ENCODE assay signal across 13 cellular contexts in genomic region chr5:135491552-135492318, GRCh38. TPM values are rescaled to one million over a fixed set of nuclear protein-coding genes. Genes with fewer than 3 reads are reported as not detected.
DNase-seq lines count a peak whose midpoint lies in the region; ATAC-seq, FAIRE-seq and TF ChIP-seq lines count a peak whose summit lies in the region.
"Had no signal": no experiment of that assay in that cellular context is flagged by ENCODE, and none has a peak within 500 bp of the region (broad histone marks: within the 10 kb centered on the region; RNA-seq: fewer than 3 reads in every experiment).

No MANE protein-coding gene starts in this region.

- H4K20me1 ChIP-seq in K562 (replicated peaks; ENCODE audit: control insufficient read depth, insufficient read depth, low read length) = peaks cover 10% of the 10 kb centered on the region

- TF ChIP-seq CTCF in K562 (IDR thresholded peaks at IDR 0.05 in 2 of 3, conservative IDR thresholded peaks at IDR 0.05 in 1 of 3; ENCODE audit: insufficient read depth in 2 of 3, low read depth in 1 of 3, low read length in 3 of 3) (no peak), lower lobe of right lung (IDR thresholded peaks at IDR 0.05) (no peak)

- no peaks in the 10 kb centered on the region for H3K36me3 ChIP-seq in K562 (ENCODE audit: control insufficient read depth, insufficient read depth, low read length)
- H3K36me3 ChIP-seq in lower lobe of right lung = no peaks in the 10 kb centered on the region
- H3K36me3 ChIP-seq: transverse colon had no signal

- TF ChIP-seq POLR2A in K562 (conservative IDR thresholded peaks at IDR 0.05) = no peak

- FAIRE-seq in K562 (lab: Jason Lieb, UNC) = no peak
- FAIRE-seq: colon had no signal

- H3K27ac ChIP-seq in K562 (ENCODE audit: extremely low read depth, low read depth, low read length) = no peak overlapping the region
- H3K27ac ChIP-seq in lower lobe of right lung = no peak overlapping the region
- H3K27ac ChIP-seq: transverse colon had no signal

- in situ Hi-C loops in K562 (cut with MboI) = no loop called here

- H3K79me2 ChIP-seq in K562 (ENCODE audit: control insufficient read depth, insufficient read depth, low read length) = no peaks in the 10 kb centered on the region

- peak; percentile 54 for ATAC-seq in K562
- ATAC-seq in lower lobe of right lung = peak; percentile 85 to 89
- no peak for ATAC-seq in HG02571 (IDR thresholded peaks at IDR 0.05; ENCODE audit: unreplicated experiment)

- H3K4me1 ChIP-seq in K562 (replicated peaks in 1 of 2; ENCODE audit: control insufficient read depth in 2 of 2, insufficient read depth in 2 of 2, low read length in 2 of 2) (peaks cover 8 to 34% of the 10 kb centered on the region in 2 experiments; a peak in 4 of 5 replicates), lower lobe of right lung (peaks cover 50% of the 10 kb centered on the region)

- H3K4me3 ChIP-seq in K562 (no peak overlapping the region), lower lobe of right lung (no peak overlapping the region)
- H3K4me3 ChIP-seq: transverse colon had no signal

- POLR2A ChIA-PET in K562 (lab: Yijun Ruan, JAX) = interaction anchor here (0.5 to 0.7 kb wide), 3 partner anchors 13 to 20 kb away, joined by 3 to 4 read pairs (median 3); no protein-coding TSS in a partner anchor

- H3K4me2 ChIP-seq in K562 (ENCODE audit: insufficient read depth, low read length) = no peak overlapping the region

- TF ChIP-seq EP300 in K562 (IDR thresholded peaks at IDR 0.05; ENCODE audit: low read length) = no peak

- H3K27me3 ChIP-seq in K562 (ENCODE audit: control insufficient read depth in 2 of 2, insufficient read depth in 2 of 2, low read length in 2 of 2) (peaks cover 0 to 4% of the 10 kb centered on the region in 2 experiments; a peak in 1 of 5 replicates), lower lobe of right lung (ENCODE audit: low read depth) (peaks cover 62% of the 10 kb centered on the region)

- peak; percentile 66 for DNase-seq in Daoy (ENCODE audit: low read depth)
- peak; percentile 34 to 42 for DNase-seq in NCI-H1930 (lab: John Stamatoyannopoulos, UW)
- DNase-seq in K562 (ENCODE audit: extremely low read depth in 1 of 4, low spot score in 3 of 4) = peak in 3 of 4 experiments; percentile 26 to 54 (median 50)
- peak; percentile 60 for DNase-seq in lower lobe of right lung
- no peak for DNase-seq in stimulated activated CD4-positive, alpha-beta T cell treated with anti-CD3 and anti-CD28 coated beads, Interleukin-4, amount 100 ng/mL, for 24 hours
- DNase-seq in SIG-M5 (lab: John Stamatoyannopoulos, UW) = no peak
- no peak for DNase-seq in SHP77 treated with DMSO at 0.1 percent for 48 hours (lab: John Stamatoyannopoulos, UW)
- DNase-seq: activated gamma-delta T cell treated with Interleukin-2 at 50 U/mL for 16 hours, hypothalamus, OCI-M1, transverse colon had no signal

- no TSS peak for BruUV-seq in K562 (replicated peaks; lab: Mats Ljungman, UMichigan)

- intact Hi-C loops in K562 (cut with micrococcal nuclease) (no loop called here), lower lobe of right lung (cut with DNase I) (no loop called here)

- H3K9ac ChIP-seq in K562 (ENCODE audit: insufficient read depth in 1 of 2, low read depth in 2 of 2, low read length in 2 of 2) = no peak overlapping the region

- 6% methylated on average over 30 of the region's 40 CpGs for WGBS in K562 (ENCODE audit: insufficient coverage, low coverage, missing lambda C conversion rate)

- no peak for TF ChIP-seq RAD21 in K562 (CRISPR knock-in tag; conservative IDR thresholded peaks at IDR 0.05 in 1 of 2, IDR thresholded peaks at IDR 0.05 in 1 of 2)

- H2AFZ ChIP-seq in K562 (ENCODE audit: low read depth, low read length) = no peak overlapping the region

- CTCF ChIA-PET in K562 (lab: Yijun Ruan, JAX; ENCODE audit: low intra/inter-chr PET ratio) = no interaction called here

- no peaks in the 10 kb centered on the region for H3K9me1 ChIP-seq in K562 (ENCODE audit: control insufficient read depth, insufficient read depth, low read length)

- H3K9me3 ChIP-seq in K562 (replicated peaks; ENCODE audit: control insufficient read depth, insufficient read depth, low read depth, low read length) (no peaks in the 10 kb centered on the region), lower lobe of right lung (no peaks in the 10 kb centered on the region)
- H3K9me3 ChIP-seq: transverse colon had no signal

TF ChIP-seq in K562, 482 proteins besides CTCF, POLR2A, EP300 and RAD21 (continues in another document):
- TF ChIP-seq ERF (CRISPR knock-in tag; IDR thresholded peaks at IDR 0.05) (no peak), SETDB1 (IDR thresholded peaks at IDR 0.05; ENCODE audit: low read length) (no peak), TAL1 (IDR thresholded peaks at IDR 0.05) (0 out of 2 replicates have a peak, but pooled peaks have one; percentile 22), TBL1XR1 (IDR thresholded peaks at IDR 0.05; ENCODE audit: low read length in 2 of 2) (no peak), ZNF41 (CRISPR knock-in tag; conservative IDR thresholded peaks at IDR 0.05) (no peak), PKNOX1 (IDR thresholded peaks at IDR 0.05) (peak; percentile 87)

RNA-seq across cellular contexts. Expression of gene TIFAB, which starts 39.6 kb away (rescaled TPM):
- total RNA-seq in Daoy (2014; rRNA removed; shearing (Covaris generic)) = not detected in 2 replicates
- not detected in 2 replicates for total RNA-seq in K562 (2011; cell fraction: chromatin; rRNA removed; ENCODE audit: low replicate concordance)
- total RNA-seq in K562 (2011; cell fraction: nucleolus; rRNA removed) = not detected in 2 replicates
- total RNA-seq in K562 (2011; cell fraction: nucleoplasm; rRNA removed) = not detected in 2 replicates
- total RNA-seq in K562 (2014; rRNA removed) (not detected in 2 replicates), K562 (2014; rRNA removed; fragmentation: Illumina TruSeq; extraction: Trizol) (not detected in 2 replicates), K562 (2015; rRNA removed; fragmentation: Illumina TruSeq; extraction: Trizol) (not detected in 2 replicates), K562 (2021) (not detected in 2 replicates), lower lobe of right lung (0.30 TPM)
- polyA plus RNA-seq in K562 (2011; rRNA removed) (not detected in 2 replicates), K562 (2014; fragmentation: Illumina TruSeq; extraction: Trizol) (not detected in 2 replicates), K562 (2014; fragmentation: Nextera tagmentation; extraction: Ambion mirVana) (not detected), K562 (2014; rRNA removed) (not detected in 2 replicates)
- 0.01 TPM in 1 of 2 replicates, not detected in the other for polyA plus RNA-seq in K562 (2011; cell fraction: cytosol; rRNA removed)
- not detected in 2 replicates for polyA plus RNA-seq in K562 (2011; cell fraction: nucleus; rRNA removed)
- polyA plus RNA-seq in K562 (2012) = not detected in 2 replicates
- not detected in 2 replicates for polyA minus RNA-seq in K562 (2011; rRNA and poly(A)+ RNA removed)
- not detected in 2 replicates for polyA minus RNA-seq in K562 (2011; cell fraction: cytosol; rRNA and poly(A)+ RNA removed)
- not detected in 2 replicates for polyA minus RNA-seq in K562 (2011; cell fraction: nucleus; rRNA and poly(A)+ RNA removed)

RNA-seq across cellular contexts. Expression of gene NEUROG1, which starts 44.0 kb away (rescaled TPM):
- not detected in 2 replicates for total RNA-seq in Daoy (2014; rRNA removed; shearing (Covaris generic))
- not detected in 2 replicates for total RNA-seq in K562 (2011; cell fraction: chromatin; rRNA removed; ENCODE audit: low replicate concordance)
- total RNA-seq in K562 (2011; cell fraction: nucleolus; rRNA removed) = not detected in 2 replicates
- total RNA-seq in K562 (2011; cell fraction: nucleoplasm; rRNA removed) = not detected in 2 replicates
- total RNA-seq in K562 (2014; rRNA removed) (not detected in 2 replicates), K562 (2014; rRNA removed; fragmentation: Illumina TruSeq; extraction: Trizol) (not detected in 2 replicates), K562 (2015; rRNA removed; fragmentation: Illumina TruSeq; extraction: Trizol) (not detected in 2 replicates), K562 (2021) (not detected in 2 replicates), lower lobe of right lung (not detected)
- polyA plus RNA-seq in K562 (2011; rRNA removed) (not detected in 2 replicates), K562 (2014; fragmentation: Illumina TruSeq; extraction: Trizol) (not detected in 2 replicates), K562 (2014; fragmentation: Nextera tagmentation; extraction: Ambion mirVana) (not detected), K562 (2014; rRNA removed) (not detected in 2 replicates)
- polyA plus RNA-seq in K562 (2011; cell fraction: cytosol; rRNA removed) = not detected in 2 replicates
- not detected in 2 replicates for polyA plus RNA-seq in K562 (2011; cell fraction: nucleus; rRNA removed)
- not detected in 2 replicates for polyA plus RNA-seq in K562 (2012)
- polyA minus RNA-seq in K562 (2011; rRNA and poly(A)+ RNA removed) = not detected in 2 replicates
- polyA minus RNA-seq in K562 (2011; cell fraction: cytosol; rRNA and poly(A)+ RNA removed) = not detected in 2 replicates
- not detected in 2 replicates for polyA minus RNA-seq in K562 (2011; cell fraction: nucleus; rRNA and poly(A)+ RNA removed)
- total RNA-seq: transverse colon had no signal

RNA-seq across cellular contexts. Expression of gene DCANP1, which starts 44.6 kb away (rescaled TPM):
- not detected in 2 replicates for total RNA-seq in Daoy (2014; rRNA removed; shearing (Covaris generic))
- not detected in 2 replicates for total RNA-seq in K562 (2011; cell fraction: chromatin; rRNA removed; ENCODE audit: low replicate concordance)
- not detected in 2 replicates for total RNA-seq in K562 (2011; cell fraction: nucleolus; rRNA removed)
- total RNA-seq in K562 (2011; cell fraction: nucleoplasm; rRNA removed) = not detected in 2 replicates
- total RNA-seq in K562 (2014; rRNA removed) (not detected in 2 replicates), K562 (2014; rRNA removed; fragmentation: Illumina TruSeq; extraction: Trizol) (not detected in 2 replicates), K562 (2015; rRNA removed; fragmentation: Illumina TruSeq; extraction: Trizol) (not detected in 2 replicates), K562 (2021) (not detected in 2 replicates), lower lobe of right lung (not detected)
- polyA plus RNA-seq in K562 (2011; rRNA removed) (not detected in 2 replicates), K562 (2014; fragmentation: Illumina TruSeq; extraction: Trizol) (not detected in 2 replicates), K562 (2014; fragmentation: Nextera tagmentation; extraction: Ambion mirVana) (not detected), K562 (2014; rRNA removed) (not detected in 2 replicates)
- polyA plus RNA-seq in K562 (2011; cell fraction: cytosol; rRNA removed) = not detected in 2 replicates
- not detected in 2 replicates for polyA plus RNA-seq in K562 (2011; cell fraction: nucleus; rRNA removed)
- not detected in 2 replicates for polyA plus RNA-seq in K562 (2012)
- polyA minus RNA-seq in K562 (2011; rRNA and poly(A)+ RNA removed) = not detected in 2 replicates
- not detected in 2 replicates for polyA minus RNA-seq in K562 (2011; cell fraction: cytosol; rRNA and poly(A)+ RNA removed)
- not detected in 2 replicates for polyA minus RNA-seq in K562 (2011; cell fraction: nucleus; rRNA and poly(A)+ RNA removed)

Comparison
In these comparisons a context has a peak if more than half of its experiments do, and no peak if none do; other contexts are left out.
1. DNase-seq: peak in Daoy (single experiment), NCI-H1930 (2 of 2), K562 (3 of 4) and lower lobe of right lung (single experiment); none in stimulated activated CD4-positive, alpha-beta T cell treated with anti-CD3 and anti-CD28 coated beads, Interleukin-4, amount 100 ng/mL, for 24 hours (single experiment), SIG-M5 (single experiment) and SHP77 treated with DMSO at 0.1 percent for 48 hours (single experiment).